14 cellular contexts compared by ENCODE assay signal in genomic region chr20:45951474-45951873, GRCh38. TPM values are rescaled to one million over a fixed set of nuclear protein-coding genes. Genes with fewer than 3 reads are reported as not detected.
DNase-seq lines count a peak whose midpoint lies in the region; ATAC-seq and TF ChIP-seq lines count a peak whose summit lies in the region.
"Had no signal": no experiment of that assay in that cellular context is flagged by ENCODE, and none has a peak within 500 bp of the region (broad histone marks: within the 10 kb centered on the region; RNA-seq: fewer than 3 reads in every experiment).

No MANE protein-coding gene starts in this region.

- H3K4me3 Mint-ChIP-seq in neural crest cell = peak overlapping the region; percentile 47
- H3K4me3 Mint-ChIP-seq: activated naive CD8-positive, alpha-beta T cell; central memory CD8-positive, alpha-beta T cell had no signal

- peaks cover 87% of the 10 kb centered on the region for H3K36me3 ChIP-seq in lower lobe of right lung

- peaks cover 5% of the 10 kb centered on the region for H3K4me1 ChIP-seq in lower lobe of right lung
- H3K4me1 ChIP-seq: HAP-1 had no signal

- H3K27me3 Mint-ChIP-seq in neural crest cell (ENCODE audit: low read depth) = no peaks in the 10 kb centered on the region
- H3K27me3 Mint-ChIP-seq: activated naive CD8-positive, alpha-beta T cell; central memory CD8-positive, alpha-beta T cell had no signal

- intact Hi-C loops in lower lobe of right lung (cut with DNase I) = no loop called here

- H3K4me3 ChIP-seq in lower lobe of right lung = no peak overlapping the region
- H3K4me3 ChIP-seq: HAP-1, tibial nerve had no signal

- H3K4me1 Mint-ChIP-seq in neural crest cell = no peaks in the 10 kb centered on the region

- H3K27ac Mint-ChIP-seq in neural crest cell (ENCODE audit: unreplicated experiment) = no peak overlapping the region
- H3K27ac Mint-ChIP-seq: activated naive CD8-positive, alpha-beta T cell had no signal

- no peak for ATAC-seq in lower lobe of right lung
- ATAC-seq: left colon had no signal

- DNase-seq in NCI-H2107 treated with DMSO at 0.1 percent for 48 hours (lab: John Stamatoyannopoulos, UW; ENCODE audit: unreplicated experiment) (peak; percentile 23), NCI-H2107 (lab: John Stamatoyannopoulos, UW) (no peak), NCI-H510A treated with DMSO at 0.1 percent for 48 hours (lab: John Stamatoyannopoulos, UW) (peak; percentile 77), neural crest cell (ENCODE audit: low read depth, low spot score) (no peak), DMS 273 (lab: John Stamatoyannopoulos, UW; ENCODE audit: unreplicated experiment) (no peak), lower lobe of right lung (no peak)
- DNase-seq: DMS153, left colon, NCI-H1048 had no signal

- no peak overlapping the region for H3K27ac ChIP-seq in lower lobe of right lung
- H3K27ac ChIP-seq: tibial nerve had no signal

- H3K9me3 Mint-ChIP-seq in neural crest cell = no peaks in the 10 kb centered on the region
- H3K9me3 Mint-ChIP-seq: central memory CD8-positive, alpha-beta T cell had no signal

- no peak for TF ChIP-seq CTCF in neural crest cell (conservative IDR thresholded peaks at IDR 0.05)
- TF ChIP-seq CTCF in lower lobe of right lung (IDR thresholded peaks at IDR 0.05) = no peak

- H3K36me3 Mint-ChIP-seq in neural crest cell (ENCODE audit: low read depth) = peaks cover 4% of the 10 kb centered on the region
- H3K36me3 Mint-ChIP-seq: activated naive CD8-positive, alpha-beta T cell had no signal

- H3K27me3 ChIP-seq in lower lobe of right lung (ENCODE audit: low read depth) = no peaks in the 10 kb centered on the region
- H3K27me3 ChIP-seq: tibial nerve had no signal

- no peaks in the 10 kb centered on the region for H3K9me3 ChIP-seq in lower lobe of right lung
- H3K9me3 ChIP-seq: HAP-1, tibial nerve had no signal

RNA-seq across cellular contexts. Expression of gene PCIF1, which starts 17.0 kb away (rescaled TPM):
- total RNA-seq in neural crest cell (36.4 and 36.5 TPM in 2 replicates), lower lobe of right lung (34.7 TPM)

RNA-seq across cellular contexts. Expression of gene ZNF335, which starts 20.5 kb away (rescaled TPM):
- 24.8 and 24.9 TPM in 2 replicates for total RNA-seq in neural crest cell
- total RNA-seq in lower lobe of right lung = 20.4 TPM

RNA-seq across cellular contexts. Expression of gene PLTP, which starts 39.5 kb away (rescaled TPM):
- total RNA-seq in neural crest cell (56.6 and 61.0 TPM in 2 replicates), lower lobe of right lung (145 TPM)

RNA-seq across cellular contexts. Expression of gene MMP9, which starts 57.2 kb away (rescaled TPM):
- total RNA-seq in neural crest cell (not detected in 2 replicates), lower lobe of right lung (9.4 TPM)
- total RNA-seq: HT-29 had no signal

Comparison
In these comparisons a context has a peak if more than half of its experiments do, and no peak if none do; other contexts are left out.
1. DNase-seq: peak in NCI-H2107 treated with DMSO at 0.1 percent for 48 hours (single experiment) and NCI-H510A treated with DMSO at 0.1 percent for 48 hours (single experiment); none in NCI-H2107 (single experiment), neural crest cell (single experiment), DMS 273 (single experiment) and lower lobe of right lung (single experiment).